Comparison of ENCODE assay signal across 8 cellular contexts in genomic region chr6:159788276-159788675, GRCh38. TPM values are rescaled to one million over a fixed set of nuclear protein-coding genes. Genes with fewer than 3 reads are reported as not detected.
DNase-seq lines count a peak whose midpoint lies in the region; ATAC-seq and TF ChIP-seq lines count a peak whose summit lies in the region.

No MANE protein-coding gene starts in this region.

- no peaks in the 10 kb centered on the region for H3F3A ChIP-seq in neural cell (ENCODE audit: insufficient read depth, low read length, poor library complexity, severe bottlenecking)

- peaks cover 11 to 72% (median 48%) of the 10 kb centered on the region in 4 donors for H3K4me1 Mint-ChIP-seq in CD4-positive, CD25-positive, alpha-beta regulatory T cell

- no peaks in the 10 kb centered on the region for H3K9me2 ChIP-seq in neural cell (ENCODE audit: insufficient read depth, low read length)

- H3K27me3 ChIP-seq in CD4-positive, CD25-positive, alpha-beta regulatory T cell (ENCODE audit: control insufficient read depth, insufficient read depth, low read length), result no peaks in the 10 kb centered on the region
- H3K27me3 ChIP-seq in dorsolateral prefrontal cortex (no peaks in the 10 kb centered on the region), neural cell (ENCODE audit: insufficient read depth, low read depth, low read length) (no peaks in the 10 kb centered on the region)

- intact Hi-C loops in dorsolateral prefrontal cortex (cut with DNase I), result no loop called here

- H3K4me3 Mint-ChIP-seq in CD4-positive, CD25-positive, alpha-beta regulatory T cell, result peak overlapping the region; percentile 90 to 100 (median 99)

- H3K9ac ChIP-seq in neural cell (ENCODE audit: low read length), result peak overlapping the region; percentile 93

- no peaks in the 10 kb centered on the region for H4K20me1 ChIP-seq in neural cell (ENCODE audit: insufficient read depth)

- peaks cover 67% of the 10 kb centered on the region for H3K79me2 ChIP-seq in neural cell (replicated peaks; ENCODE audit: insufficient read depth, low read length)

- H3K9me3 Mint-ChIP-seq in CD4-positive, CD25-positive, alpha-beta regulatory T cell, result no peaks in the 10 kb centered on the region

- TF ChIP-seq CTCF in dorsolateral prefrontal cortex (IDR thresholded peaks at IDR 0.05 in 54 of 56, conservative IDR thresholded peaks at IDR 0.05 in 2 of 56; ENCODE audit: low read depth in 1 of 56, partially characterized antibody in 56 of 56) (no peak), neural cell (IDR thresholded peaks at IDR 0.05; ENCODE audit: poor library complexity, severe bottlenecking) (no peak)

- TF ChIP-seq EP300 in neural cell (conservative IDR thresholded peaks at IDR 0.05; ENCODE audit: poor library complexity, severe bottlenecking), result no peak

- H3K4me1 ChIP-seq in CD4-positive, CD25-positive, alpha-beta regulatory T cell (ENCODE audit: control insufficient read depth, insufficient read depth, low read length, poor library complexity, severe bottlenecking), result peaks cover 29% of the 10 kb centered on the region

- H3K27me3 Mint-ChIP-seq in CD4-positive, CD25-positive, alpha-beta regulatory T cell, result peaks cover 8% of the 10 kb centered on the region

- H3K27ac ChIP-seq in CD4-positive, CD25-positive, alpha-beta regulatory T cell (ENCODE audit: insufficient read depth, low read length, poor library complexity, severe bottlenecking), result peak overlapping the region; percentile 97
- peak overlapping the region in 42 of 59 donors; percentile 25 to 100 (median 99) for H3K27ac ChIP-seq in dorsolateral prefrontal cortex
- peak overlapping the region; percentile 86 for H3K27ac ChIP-seq in neural cell (ENCODE audit: low read length)

- peaks cover 39% of the 10 kb centered on the region for H3K36me3 Mint-ChIP-seq in CD4-positive, CD25-positive, alpha-beta regulatory T cell

- ATAC-seq in CD4-positive, CD25-positive, alpha-beta regulatory T cell (ENCODE audit: low read depth in 2 of 2), result no peak
- ATAC-seq in left lobe of liver, result no peak

- TF ChIP-seq RAD21 in neural cell (conservative IDR thresholded peaks at IDR 0.05), result no peak

- peak overlapping the region; percentile 86 for H3K4me3 ChIP-seq in CD4-positive, CD25-positive, alpha-beta regulatory T cell (ENCODE audit: low read depth, low read length)
- H3K4me3 ChIP-seq in dorsolateral prefrontal cortex (peak overlapping the region; percentile 74 to 100 (median 97)), neural cell (ENCODE audit: low read length) (peak overlapping the region; percentile 98)

- H3K36me3 ChIP-seq in CD4-positive, CD25-positive, alpha-beta regulatory T cell (ENCODE audit: control insufficient read depth, insufficient read depth, low read length), result peaks cover 48% of the 10 kb centered on the region
- H3K36me3 ChIP-seq in neural cell (ENCODE audit: insufficient read depth, low read length), result no peaks in the 10 kb centered on the region

- peak overlapping the region; percentile 89 to 97 (median 92) for H3K27ac Mint-ChIP-seq in CD4-positive, CD25-positive, alpha-beta regulatory T cell

- H3K9me3 ChIP-seq in CD4-positive, CD25-positive, alpha-beta regulatory T cell (ENCODE audit: control insufficient read depth in 2 of 2, low read length in 2 of 2), result no peaks in the 10 kb centered on the region
- H3K9me3 ChIP-seq in neural cell (ENCODE audit: low read length), result no peaks in the 10 kb centered on the region

- H3K4me2 ChIP-seq in neural cell (ENCODE audit: low read length), result peak overlapping the region; percentile 86

- H2AFZ ChIP-seq in neural cell (ENCODE audit: low read depth, low read length), result no peak overlapping the region

- DNase-seq in CD4-positive, CD25-positive, alpha-beta regulatory T cell, result peak in 1 of 3 donors; percentile 4
- peak; percentile 46 for DNase-seq in RKO (ENCODE audit: low spot score)
- DNase-seq in dorsolateral prefrontal cortex, result no peak
- DNase-seq in NCI-H446 (lab: John Stamatoyannopoulos, UW), result no peak
- DNase-seq in activated CD8-positive, alpha-beta memory T cell treated with anti-CD3 and anti-CD28 coated beads, Interleukin-2, amount 50 U/mL, for 4 hours, result no peak
- DNase-seq in NCI-H146 (lab: John Stamatoyannopoulos, UW), result no peak
- no peak for DNase-seq in left lobe of liver (ENCODE audit: low spot score)

TF ChIP-seq in neural cell, 6 proteins besides CTCF, POLR2A, EP300 and RAD21:
- TF ChIP-seq SMC3 (conservative IDR thresholded peaks at IDR 0.05; ENCODE audit: poor library complexity), result no peak
- TF ChIP-seq EZH2 (IDR thresholded peaks at IDR 0.05; ENCODE audit: borderline replicate concordance, insufficient read depth, low read length, poor library complexity, severe bottlenecking), result no peak
- TF ChIP-seq MXI1 (conservative IDR thresholded peaks at IDR 0.05; ENCODE audit: poor library complexity, severe bottlenecking), result no peak
- no peak for TF ChIP-seq TAF1 (IDR thresholded peaks at IDR 0.05; ENCODE audit: low read depth)
- TF ChIP-seq POLR2AphosphoS5 (IDR thresholded peaks at IDR 0.05), result no peak
- no peak for TF ChIP-seq REST (IDR thresholded peaks at IDR 0.05; ENCODE audit: borderline replicate concordance)

RNA-seq across cellular contexts. Expression of gene TCP1, which starts 1.1 kb away (rescaled TPM):
- 205 TPM for total RNA-seq in CD4-positive, CD25-positive, alpha-beta regulatory T cell
- polyA plus RNA-seq in CD4-positive, CD25-positive, alpha-beta regulatory T cell, result 100 to 1,000 TPM in 2 of 4 donors, 10 to 100 TPM in 2; 83.6 to 121 (median 99.9) TPM
- total RNA-seq in dorsolateral prefrontal cortex, result 100 to 1,000 TPM in 117 of 120 experiments, 10 to 100 TPM in 3; 87.9 to 251 (median 152) TPM
- 352 and 379 TPM in 2 replicates for polyA plus RNA-seq in neural cell
- polyA minus RNA-seq in neural cell, result 326 and 344 TPM in 2 replicates
- 58.1 TPM for total RNA-seq in left lobe of liver

RNA-seq across cellular contexts. Expression of gene MRPL18, which starts 2.0 kb away (rescaled TPM):
- total RNA-seq in CD4-positive, CD25-positive, alpha-beta regulatory T cell, result 21.7 TPM
- polyA plus RNA-seq in CD4-positive, CD25-positive, alpha-beta regulatory T cell, result 100 to 1,000 TPM in 2 of 4 donors, 10 to 100 TPM in 2; 86.9 to 122 (median 103) TPM
- total RNA-seq in dorsolateral prefrontal cortex (100 to 1,000 TPM in 1 of 120 experiments, 10 to 100 TPM in 119; 32.6 to 115 (median 57.8) TPM), left lobe of liver (28.8 TPM)
- 104 and 105 TPM in 2 replicates for polyA plus RNA-seq in neural cell
- 42.4 and 49.2 TPM in 2 replicates for polyA minus RNA-seq in neural cell

RNA-seq across cellular contexts. Expression of gene PNLDC1, which starts 11.8 kb away (rescaled TPM):
- not detected for total RNA-seq in CD4-positive, CD25-positive, alpha-beta regulatory T cell
- under 1 TPM in 1 of 4 donors, not detected in 3; 0.21 TPM for polyA plus RNA-seq in CD4-positive, CD25-positive, alpha-beta regulatory T cell
- total RNA-seq in dorsolateral prefrontal cortex, result 10 to 100 TPM in 1 of 120 experiments, 1 to 10 TPM in 118, under 1 TPM in 1; 0.68 to 10.5 (median 3.8) TPM
- not detected in 2 replicates for polyA plus RNA-seq in neural cell
- not detected in 2 replicates for polyA minus RNA-seq in neural cell
- 0.23 TPM for total RNA-seq in left lobe of liver

RNA-seq across cellular contexts. Expression of gene ACAT2, which starts 26.4 kb away (rescaled TPM):
- 29.6 TPM for total RNA-seq in CD4-positive, CD25-positive, alpha-beta regulatory T cell
- 10 to 100 TPM; 40.8 to 66.0 (median 50.2) TPM for polyA plus RNA-seq in CD4-positive, CD25-positive, alpha-beta regulatory T cell
- total RNA-seq in dorsolateral prefrontal cortex, result 10 to 100 TPM; 15.6 to 93.3 (median 38.7) TPM
- 143 and 145 TPM in 2 replicates for polyA plus RNA-seq in neural cell
- 71.6 and 85.5 TPM in 2 replicates for polyA minus RNA-seq in neural cell
- 44.6 TPM for total RNA-seq in left lobe of liver
